10 cellular contexts compared by ENCODE assay signal in the genomic region with DNA sequence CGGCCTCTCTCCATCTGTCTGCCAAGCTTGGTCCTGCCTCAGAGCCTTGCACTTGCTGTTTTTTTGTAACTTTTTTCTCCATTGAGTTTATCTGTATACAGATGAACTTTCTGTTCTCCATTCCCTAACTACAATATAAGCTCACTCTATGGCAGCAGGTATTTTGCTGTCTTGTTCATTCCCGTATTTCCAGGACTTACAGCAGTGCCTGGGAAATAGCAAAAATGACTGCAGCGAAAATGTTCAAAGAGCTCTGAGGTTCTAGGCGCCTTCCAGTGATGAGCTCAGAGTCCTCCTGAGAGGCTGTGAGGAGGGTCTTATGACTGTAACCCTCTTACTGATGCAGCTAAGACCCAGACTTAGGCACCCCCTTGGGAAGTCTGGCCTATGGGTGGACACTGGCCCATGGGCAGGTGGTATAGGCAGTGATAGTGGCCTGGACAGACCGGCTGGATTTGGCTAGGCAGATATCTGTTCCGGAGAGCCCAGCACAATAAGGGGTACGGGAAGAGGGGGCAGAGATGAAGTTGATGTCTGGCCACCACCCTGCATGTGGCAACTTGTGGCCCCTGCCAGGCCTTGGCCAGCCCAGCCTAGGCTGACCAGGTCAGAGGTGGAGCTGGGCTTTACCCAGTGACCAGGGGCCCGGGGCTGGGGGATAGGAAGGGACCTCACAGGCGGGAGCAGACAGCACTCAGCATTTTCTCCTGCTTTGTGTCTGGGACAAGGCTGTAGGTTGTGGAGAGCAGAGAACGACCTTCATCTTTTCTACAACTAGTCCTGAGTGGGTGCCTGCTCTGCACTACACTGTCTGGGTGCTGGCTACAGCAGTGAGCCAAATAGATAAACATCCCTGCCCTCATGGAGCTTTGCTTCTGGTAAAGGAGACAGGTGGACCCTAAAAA. TPM values are rescaled to one million over a fixed set of nuclear protein-coding genes. Genes with fewer than 3 reads are reported as not detected.
DNase-seq lines count a peak whose midpoint lies in the region; ATAC-seq and TF ChIP-seq lines count a peak whose summit lies in the region.
"Had no signal": no experiment of that assay in that cellular context is flagged by ENCODE, and none has a peak within 500 bp of the region (broad histone marks: within the 10 kb centered on the region; RNA-seq: fewer than 3 reads in every experiment).

No MANE protein-coding gene starts in this region.

- intact Hi-C loops in ascending aorta (cut with DNase I): loop anchor here (5.0 kb wide), 3 partner anchors 173 to 353 kb away; a partner anchor contains a TSS

- no peak overlapping the region for H2AFZ ChIP-seq in osteoblast (ENCODE audit: low read length)

- H3K36me3 ChIP-seq in ascending aorta: peaks cover 53 to 58% of the 10 kb centered on the region in 2 donors
- peaks cover 61% of the 10 kb centered on the region for H3K36me3 ChIP-seq in osteoblast (ENCODE audit: insufficient read depth, low read length)

- H3K9me3 ChIP-seq in ascending aorta (no peaks in the 10 kb centered on the region), osteoblast (ENCODE audit: low read depth, low read length) (no peaks in the 10 kb centered on the region)

- peak overlapping the region in 1 of 2 donors; percentile 100 for H3K4me3 ChIP-seq in ascending aorta
- no peak overlapping the region for H3K4me3 ChIP-seq in osteoblast (ENCODE audit: insufficient read depth, low read length)

- H3K4me2 ChIP-seq in osteoblast (ENCODE audit: insufficient read depth, low read length): no peak overlapping the region

- H4K20me1 ChIP-seq in osteoblast (ENCODE audit: insufficient read depth, low read length): peaks cover 75% of the 10 kb centered on the region

- peak; percentile 40 for DNase-seq in ELR (ENCODE audit: low read depth)
- peak; percentile 43 for DNase-seq in M059J (ENCODE audit: low read depth)
- DNase-seq in ascending aorta (ENCODE audit: low spot score in 2 of 2): no peak
- DNase-seq in osteoblast (ENCODE audit: insufficient read length, low spot score, missing footprints): peak; percentile 82
- no peak for DNase-seq in DMS114 treated with DMSO at 0.1 percent for 48 hours (lab: John Stamatoyannopoulos, UW; ENCODE audit: unreplicated experiment)
- DNase-seq: left colon, T-helper 9 cell had no signal

- ATAC-seq in GM19397 (IDR thresholded peaks at IDR 0.05; ENCODE audit: unreplicated experiment) (no peak), HG02938 (IDR thresholded peaks at IDR 0.05; ENCODE audit: unreplicated experiment) (no peak), HG03432 (IDR thresholded peaks at IDR 0.05; ENCODE audit: unreplicated experiment) (no peak)
- ATAC-seq: left colon had no signal

- H3K4me1 ChIP-seq in ascending aorta (peaks cover 34 to 49% of the 10 kb centered on the region in 2 donors), osteoblast (ENCODE audit: insufficient read depth, low read length) (peaks cover 20% of the 10 kb centered on the region)

- H3K79me2 ChIP-seq in osteoblast (ENCODE audit: insufficient read depth, low read length): peaks cover 57% of the 10 kb centered on the region

- TF ChIP-seq CTCF in ascending aorta (IDR thresholded peaks at IDR 0.05): no peak
- no peak for TF ChIP-seq CTCF in osteoblast (IDR thresholded peaks at IDR 0.05; ENCODE audit: extremely low read depth, low read depth, low read length)

- H3K27me3 ChIP-seq in ascending aorta: no peaks in the 10 kb centered on the region
- H3K27me3 ChIP-seq in osteoblast (ENCODE audit: insufficient read depth, low read length): no peaks in the 10 kb centered on the region

- H3K27ac ChIP-seq in ascending aorta (peak overlapping the region; percentile 31 to 47), osteoblast (ENCODE audit: low read depth, low read length) (no peak overlapping the region)

RNA-seq across cellular contexts. Expression of a gene that starts 4.6 kb away (rescaled TPM):
- total RNA-seq in M059J (2014; rRNA removed; shearing (Covaris generic)): 144 and 168 TPM in 2 replicates
- 173 TPM for total RNA-seq in ascending aorta
- 494 and 590 TPM in 2 replicates for total RNA-seq in osteoblast

RNA-seq across cellular contexts. Expression of a gene that starts 7.5 kb away (rescaled TPM):
- total RNA-seq in M059J (2014; rRNA removed; shearing (Covaris generic)): 60.0 and 77.0 TPM in 2 replicates
- total RNA-seq in ascending aorta (218 TPM), osteoblast (25.9 and 34.7 TPM in 2 replicates)

RNA-seq across cellular contexts. Expression of a gene that starts 22.9 kb away (rescaled TPM):
- 11.9 and 17.8 TPM in 2 replicates for total RNA-seq in M059J (2014; rRNA removed; shearing (Covaris generic))
- 22.5 TPM for total RNA-seq in ascending aorta
- total RNA-seq in osteoblast: 21.8 and 23.5 TPM in 2 replicates

RNA-seq across cellular contexts. Expression of a gene that starts 45.5 kb away (rescaled TPM):
- total RNA-seq in M059J (2014; rRNA removed; shearing (Covaris generic)): 0.02 TPM in 2 replicates
- total RNA-seq in ascending aorta (not detected), osteoblast (under 0.01 TPM in 2 replicates)

Comparison
In these comparisons a context has a peak if more than half of its experiments do, and no peak if none do; other contexts are left out.
1. DNase-seq: peak in ELR (single experiment), M059J (single experiment) and osteoblast (single experiment); none in ascending aorta (0 of 2) and DMS114 treated with DMSO at 0.1 percent for 48 hours (single experiment).